ENCODE assay signal across 1 cellular context in genomic region chr12:133037207-133038005, GRCh38.
TF ChIP-seq lines count a peak whose summit lies in the region.

Gene ZNF84 (plus strand): TSS chr12:133037509. CDS start chr12:133041468, 3,959 bp downstream.

TF ChIP-seq in HepG2, 621 proteins besides CTCF, POLR2A, EP300 and RAD21 (continued from another document and continues in another):
- TF ChIP-seq ARNT (IDR thresholded peaks at IDR 0.05): no peak
- peak; percentile 40 for TF ChIP-seq XRCC5 (optimal IDR thresholded peaks at IDR 0.05; ENCODE audit: low read length)
- no peak for TF ChIP-seq MAFG (CRISPR knock-in tag; IDR thresholded peaks at IDR 0.05)
- no peak for TF ChIP-seq AHDC1 (CRISPR knock-in tag; IDR thresholded peaks at IDR 0.05; ENCODE audit: borderline replicate concordance)
- TF ChIP-seq HHEX (CRISPR knock-in tag; IDR thresholded peaks at IDR 0.05): no peak
- TF ChIP-seq SAFB2 (CRISPR knock-in tag; IDR thresholded peaks at IDR 0.05; ENCODE audit: borderline replicate concordance, low read depth): 0 out of 2 replicates have a peak, but pooled peaks have one; percentile 43
- no peak for TF ChIP-seq U2AF1 (optimal IDR thresholded peaks at IDR 0.05; ENCODE audit: low read depth, low read length)
- TF ChIP-seq IKZF5 (CRISPR knock-in tag; IDR thresholded peaks at IDR 0.05): peak; percentile 71
- no peak; the same call in 1 of the 2 replicates for TF ChIP-seq NKX3-1 (CRISPR knock-in tag; IDR thresholded peaks at IDR 0.05)
- peak; percentile 33; the same call in 1 of the 2 replicates for TF ChIP-seq NFKBIZ (CRISPR knock-in tag; IDR thresholded peaks at IDR 0.05)
- no peak for TF ChIP-seq ZNF850 (CRISPR knock-in tag; conservative IDR thresholded peaks at IDR 0.05)
- no peak; the same call in 1 of the 2 replicates for TF ChIP-seq MTF1 (CRISPR knock-in tag; IDR thresholded peaks at IDR 0.05)
- 0 out of 2 replicates have a peak, but pooled peaks have one; percentile 54 for TF ChIP-seq KIAA2018 (CRISPR knock-in tag; IDR thresholded peaks at IDR 0.05; ENCODE audit: borderline replicate concordance)
- TF ChIP-seq SIN3A (IDR thresholded peaks at IDR 0.05; ENCODE audit: borderline replicate concordance, low read depth, low read length): peak; percentile 45; the same call in 1 of the 2 replicates
- TF ChIP-seq REL (CRISPR knock-in tag; conservative IDR thresholded peaks at IDR 0.05): peak; percentile 91; the same call in 1 of the 2 replicates
- TF ChIP-seq AKNA (CRISPR knock-in tag; IDR thresholded peaks at IDR 0.05; ENCODE audit: borderline replicate concordance): no peak
- TF ChIP-seq ZNF562 (CRISPR knock-in tag; IDR thresholded peaks at IDR 0.05; ENCODE audit: borderline replicate concordance): peak; percentile 74; the same call in 1 of the 2 replicates
- TF ChIP-seq ZNF224 (CRISPR knock-in tag; IDR thresholded peaks at IDR 0.05): peak; percentile 84; the same call in 1 of the 2 replicates
- TF ChIP-seq AKAP8 (CRISPR knock-in tag; IDR thresholded peaks at IDR 0.05): no peak
- TF ChIP-seq ARID4A (CRISPR knock-in tag; IDR thresholded peaks at IDR 0.05; ENCODE audit: borderline replicate concordance): peak; percentile 95
- peak; percentile 93; the same call in 1 of the 2 replicates for TF ChIP-seq CREBL2 (CRISPR knock-in tag; IDR thresholded peaks at IDR 0.05; ENCODE audit: borderline replicate concordance)
